ENCODE assay signal across 1 cellular context in the genomic region with DNA sequence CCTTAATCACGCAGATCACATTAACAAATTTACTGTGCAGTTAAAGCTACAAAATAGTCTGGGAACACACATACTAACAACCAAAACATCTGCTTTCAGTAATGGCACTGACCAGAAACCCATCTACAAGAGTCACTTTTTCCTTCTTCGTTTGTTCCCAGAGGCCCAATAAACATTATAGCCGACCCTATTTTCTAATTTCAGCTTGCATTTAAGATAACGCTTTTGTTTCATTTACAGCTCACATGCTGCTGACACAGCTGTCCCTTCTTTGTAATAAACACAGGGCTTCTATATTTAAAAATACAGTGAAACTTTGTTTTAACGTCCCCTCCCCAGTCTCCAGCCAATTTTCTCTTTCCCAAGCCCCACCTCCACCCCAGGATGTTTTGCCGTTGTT.
TF ChIP-seq lines count a peak whose summit lies in the region.

No MANE protein-coding gene starts in this region.

TF ChIP-seq in IMR-90, 13 proteins besides CTCF, POLR2A, EP300 and RAD21 (continued from another document):
- TF ChIP-seq FOS (IDR thresholded peaks at IDR 0.05; ENCODE audit: low read depth, low read length) = no peak
- no peak for TF ChIP-seq BHLHE40 (IDR thresholded peaks at IDR 0.05; ENCODE audit: low read depth, low read length)
- no peak for TF ChIP-seq ELK1 (IDR thresholded peaks at IDR 0.05; ENCODE audit: borderline replicate concordance, low read depth, low read length)
- TF ChIP-seq SMC3 (IDR thresholded peaks at IDR 0.05; ENCODE audit: low read depth, low read length) = no peak
- TF ChIP-seq MAZ (IDR thresholded peaks at IDR 0.05; ENCODE audit: borderline replicate concordance, low read depth, low read length) = no peak
- no peak for TF ChIP-seq MXI1 (IDR thresholded peaks at IDR 0.05; ENCODE audit: borderline replicate concordance, low read depth, low read length)
- TF ChIP-seq RFX5 (IDR thresholded peaks at IDR 0.05; ENCODE audit: low read depth, low read length) = no peak
TF ChIP-seq in IMR-90: peak in this region for 0.
